In the genomic region with DNA sequence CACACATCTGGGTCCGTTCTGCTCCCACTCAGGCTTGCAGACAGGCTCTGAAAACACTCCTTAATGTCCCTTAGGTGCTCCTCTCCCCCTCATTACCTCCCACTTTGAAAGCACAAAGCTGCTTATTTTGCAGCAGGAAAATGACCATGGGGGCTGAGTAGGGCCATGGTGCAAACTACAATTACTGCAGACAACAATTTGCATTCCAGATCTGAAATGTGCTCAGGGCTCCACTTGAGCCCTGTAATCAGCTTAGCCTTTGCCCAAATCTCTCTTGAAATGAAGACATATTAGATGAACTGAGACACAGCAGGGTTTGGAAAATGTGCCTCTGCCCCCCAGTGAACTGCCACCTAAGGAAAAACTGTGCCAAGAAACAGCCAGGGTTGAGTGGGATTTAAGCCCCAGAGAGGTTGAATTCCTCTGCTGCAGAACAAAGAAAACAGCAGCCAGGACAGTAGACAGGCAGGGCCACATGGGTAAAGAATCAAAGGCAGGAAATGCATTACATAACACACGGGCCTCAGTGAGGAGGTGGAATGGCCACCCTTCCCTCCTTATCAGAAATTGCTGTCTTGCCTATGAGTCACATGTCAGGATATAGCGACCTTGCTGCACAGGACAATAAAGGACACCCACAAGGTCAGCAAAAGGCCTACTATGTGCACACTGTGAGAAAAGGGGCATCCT, we compare ENCODE assay signal across 10 cellular contexts.
DNase-seq lines count a peak whose midpoint lies in the region; ATAC-seq and TF ChIP-seq lines count a peak whose summit lies in the region.
"Had no signal": no experiment of that assay in that cellular context is flagged by ENCODE, and none has a peak within 500 bp of the region (broad histone marks: within the 10 kb centered on the region; RNA-seq: fewer than 3 reads in every experiment).

No MANE protein-coding gene starts in this region.

- CTCF ChIA-PET in CD8-positive, alpha-beta memory T cell (lab: Charles Lee), result interaction anchor here (0.7 to 1.7 kb wide), 5 partner anchors 8 to 129 kb away, joined by 3 to 6 read pairs (median 3); no protein-coding TSS in a partner anchor

- POLR2A ChIA-PET in CD8-positive, alpha-beta memory T cell (lab: Charles Lee), result no interaction called here

- no peaks in the 10 kb centered on the region for H3K27me3 ChIP-seq in CD8-positive, alpha-beta memory T cell (ENCODE audit: insufficient read depth, low read length, poor library complexity, severe bottlenecking)
- H3K27me3 ChIP-seq in liver (ENCODE audit: control insufficient read depth in 4 of 4, insufficient read depth in 4 of 4, low read length in 3 of 4), result peaks cover 0 to 2% (median 0%) of the 10 kb centered on the region in 4 donors

- 68% methylated on average over 3 of the region's 3 CpGs for WGBS in liver

- peak overlapping the region; percentile 10 for H3K4me3 ChIP-seq in CD8-positive, alpha-beta memory T cell (ENCODE audit: low read length)
- no peak overlapping the region for H3K4me3 ChIP-seq in liver (ENCODE audit: low read depth in 1 of 3, low read length in 3 of 3)

- peaks cover 0 to 4% (median 0%) of the 10 kb centered on the region in 5 donors for H3K9me3 Mint-ChIP-seq in CD8-positive, alpha-beta memory T cell
- no peaks in the 10 kb centered on the region for H3K9me3 Mint-ChIP-seq in activated naive CD8-positive, alpha-beta T cell treated with anti-CD3 and anti-CD28 coated beads for 36 hours

- peaks cover 0 to 5% (median 1%) of the 10 kb centered on the region in 3 donors for H3K36me3 Mint-ChIP-seq in CD8-positive, alpha-beta memory T cell
- H3K36me3 Mint-ChIP-seq in activated naive CD8-positive, alpha-beta T cell treated with anti-CD3 and anti-CD28 coated beads for 36 hours, result peaks cover 11% of the 10 kb centered on the region

- H3K4me1 Mint-ChIP-seq in CD8-positive, alpha-beta memory T cell, result peaks cover 52 to 68% (median 63%) of the 10 kb centered on the region in 3 donors
- H3K4me1 Mint-ChIP-seq in activated naive CD8-positive, alpha-beta T cell treated with anti-CD3 and anti-CD28 coated beads for 36 hours, result peaks cover 68% of the 10 kb centered on the region

- ATAC-seq in HG03378 (IDR thresholded peaks at IDR 0.05; ENCODE audit: unreplicated experiment), result no peak

- H3K27ac Mint-ChIP-seq in CD8-positive, alpha-beta memory T cell, result peak overlapping the region; percentile 79 to 96 (median 92)
- H3K27ac Mint-ChIP-seq in activated naive CD8-positive, alpha-beta T cell treated with anti-CD3 and anti-CD28 coated beads for 36 hours, result peak overlapping the region; percentile 57

- peak overlapping the region in 5 of 7 donors; percentile 27 to 62 (median 57) for H3K4me3 Mint-ChIP-seq in CD8-positive, alpha-beta memory T cell
- H3K4me3 Mint-ChIP-seq in activated naive CD8-positive, alpha-beta T cell treated with anti-CD3 and anti-CD28 coated beads for 36 hours, result no peak overlapping the region

- no peaks in the 10 kb centered on the region for H3K27me3 Mint-ChIP-seq in CD8-positive, alpha-beta memory T cell
- no peaks in the 10 kb centered on the region for H3K27me3 Mint-ChIP-seq in activated naive CD8-positive, alpha-beta T cell treated with anti-CD3 and anti-CD28 coated beads for 36 hours

- peak in 3 of 5 donors; percentile 39 to 59 (median 50) for DNase-seq in CD8-positive, alpha-beta memory T cell
- DNase-seq in M059J (ENCODE audit: low read depth) (peak; percentile 47), midbrain (lab: John Stamatoyannopoulos, UW) (no peak), UCSD-AML1 (lab: John Stamatoyannopoulos, UW; ENCODE audit: unreplicated experiment) (no peak), NCI-H2196 treated with DMSO at 0.1 percent for 48 hours (lab: John Stamatoyannopoulos, UW; ENCODE audit: unreplicated experiment) (no peak)
- no peak for DNase-seq in activated naive CD8-positive, alpha-beta T cell treated with anti-CD3 and anti-CD28 coated beads for 36 hours
- DNase-seq: activated CD8-positive, alpha-beta memory T cell treated with anti-CD3 and anti-CD28 coated beads, Interleukin-2, amount 50 U/mL, for 48 hours; NCI-H2107 had no signal

- H3K4me1 ChIP-seq in CD8-positive, alpha-beta memory T cell (ENCODE audit: insufficient read depth, low read length), result peaks cover 60% of the 10 kb centered on the region
- peaks cover 0 to 3% (median 0%) of the 10 kb centered on the region in 4 donors for H3K4me1 ChIP-seq in liver (ENCODE audit: control insufficient read depth in 4 of 4, insufficient read depth in 4 of 4, low read length in 3 of 4)

- no peaks in the 10 kb centered on the region for H3K9me3 ChIP-seq in CD8-positive, alpha-beta memory T cell (ENCODE audit: low read length)
- H3K9me3 ChIP-seq in liver (ENCODE audit: control insufficient read depth in 4 of 4, low read length in 3 of 4), result no peaks in the 10 kb centered on the region

- no peak for TF ChIP-seq CTCF in liver (IDR thresholded peaks at IDR 0.05; ENCODE audit: low read depth, low read length, missing input control)

- TF ChIP-seq RAD21 in liver (IDR thresholded peaks at IDR 0.05), result no peak

- no peak overlapping the region for H3K9ac ChIP-seq in liver (ENCODE audit: low read depth in 1 of 2, low read length in 2 of 2)

- no peaks in the 10 kb centered on the region for H3K36me3 ChIP-seq in CD8-positive, alpha-beta memory T cell (ENCODE audit: insufficient read depth, low read length)
- no peaks in the 10 kb centered on the region for H3K36me3 ChIP-seq in liver (ENCODE audit: control insufficient read depth in 4 of 4, insufficient read depth in 3 of 4, low read depth in 1 of 4, low read length in 3 of 4)

- H3K27ac ChIP-seq in CD8-positive, alpha-beta memory T cell (ENCODE audit: low read depth, low read length), result no peak overlapping the region
- no peak overlapping the region for H3K27ac ChIP-seq in liver (ENCODE audit: low read depth in 1 of 2, low read length in 2 of 2)

TF ChIP-seq in liver, 16 proteins besides CTCF, POLR2A, EP300 and RAD21:
- TF ChIP-seq NR2F2 (IDR thresholded peaks at IDR 0.05), result peak; percentile 38
- TF ChIP-seq, protein P1, sequence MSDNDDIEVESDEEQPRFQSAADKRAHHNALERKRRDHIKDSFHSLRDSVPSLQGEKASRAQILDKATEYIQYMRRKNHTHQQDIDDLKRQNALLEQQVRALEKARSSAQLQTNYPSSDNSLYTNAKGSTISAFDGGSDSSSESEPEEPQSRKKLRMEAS (IDR thresholded peaks at IDR 0.05), result no peak
TF ChIP-seq in liver: peak in this region for 1.

Comparison
In these comparisons a context has a peak if more than half of its experiments do, and no peak if none do; other contexts are left out.
1. DNase-seq: peak in CD8-positive, alpha-beta memory T cell (3 of 5) and M059J (single experiment); none in activated naive CD8-positive, alpha-beta T cell treated with anti-CD3 and anti-CD28 coated beads for 36 hours (single experiment), midbrain (single experiment), UCSD-AML1 (single experiment) and NCI-H2196 treated with DMSO at 0.1 percent for 48 hours (single experiment).